Comparison of ENCODE assay signal across 1 cellular context in genomic region chr1:24321712-24322635, GRCh38.
TF ChIP-seq lines count a peak whose summit lies in the region.

No MANE protein-coding gene starts in this region.

TF ChIP-seq in WTC11, 78 proteins besides CTCF, POLR2A, EP300 and RAD21 (continued from another document):
- TF ChIP-seq CDX4 (CRISPR knock-in tag; IDR thresholded peaks at IDR 0.05; ENCODE audit: borderline replicate concordance) (no peak), ETV6 (CRISPR knock-in tag; IDR thresholded peaks at IDR 0.05) (0 out of 2 replicates have a peak, but pooled peaks have one; percentile 15), HMGA2 (CRISPR knock-in tag; IDR thresholded peaks at IDR 0.05) (no peak), PRDM15 (CRISPR knock-in tag; IDR thresholded peaks at IDR 0.05) (no peak), JUN (CRISPR knock-in tag; IDR thresholded peaks at IDR 0.05) (no peak), ZNF512 (CRISPR knock-in tag; IDR thresholded peaks at IDR 0.05; ENCODE audit: borderline replicate concordance) (no peak), PREB (CRISPR knock-in tag; IDR thresholded peaks at IDR 0.05; ENCODE audit: borderline replicate concordance) (no peak), EMX1 (CRISPR knock-in tag; IDR thresholded peaks at IDR 0.05) (no peak), ZNF396 (CRISPR knock-in tag; IDR thresholded peaks at IDR 0.05; ENCODE audit: borderline replicate concordance) (no peak), OVOL2 (CRISPR knock-in tag; IDR thresholded peaks at IDR 0.05; ENCODE audit: borderline replicate concordance) (no peak), GRHL2 (CRISPR knock-in tag; IDR thresholded peaks at IDR 0.05; ENCODE audit: insufficient replicate concordance, severe bottlenecking) (no peak), CBFB (CRISPR knock-in tag; IDR thresholded peaks at IDR 0.05; ENCODE audit: low read depth) (no peak), NR2C2 (CRISPR knock-in tag; IDR thresholded peaks at IDR 0.05) (no peak), MYBL2 (CRISPR knock-in tag; IDR thresholded peaks at IDR 0.05) (0 out of 2 replicates have a peak, but pooled peaks have one; percentile 18), GTF2I (CRISPR knock-in tag; conservative IDR thresholded peaks at IDR 0.05) (no peak), SP1 (CRISPR knock-in tag; conservative IDR thresholded peaks at IDR 0.05) (no peak), PRRX2 (CRISPR knock-in tag; IDR thresholded peaks at IDR 0.05) (no peak), FOXP4 (CRISPR knock-in tag; IDR thresholded peaks at IDR 0.05) (no peak), E2F5 (CRISPR knock-in tag; IDR thresholded peaks at IDR 0.05) (no peak), ZSCAN18 (CRISPR knock-in tag; IDR thresholded peaks at IDR 0.05) (no peak), JAZF1 (CRISPR knock-in tag; IDR thresholded peaks at IDR 0.05) (no peak), ATF6 (CRISPR knock-in tag; IDR thresholded peaks at IDR 0.05) (no peak), TEAD4 (CRISPR knock-in tag; IDR thresholded peaks at IDR 0.05) (no peak), ZNF281 (CRISPR knock-in tag; IDR thresholded peaks at IDR 0.05) (no peak), E2F4 (CRISPR knock-in tag; IDR thresholded peaks at IDR 0.05; ENCODE audit: borderline replicate concordance, low read depth) (no peak), FOXP1 (CRISPR knock-in tag; IDR thresholded peaks at IDR 0.05; ENCODE audit: borderline replicate concordance) (0 out of 2 replicates have a peak, but pooled peaks have one; percentile 52), ZNF138 (CRISPR knock-in tag; conservative IDR thresholded peaks at IDR 0.05) (no peak), MLX (CRISPR knock-in tag; IDR thresholded peaks at IDR 0.05) (no peak)
